Comparison of ENCODE assay signal across 8 cellular contexts in genomic region chr2:239035361-239035814, GRCh38.
DNase-seq lines count a peak whose midpoint lies in the region; ATAC-seq, FAIRE-seq and TF ChIP-seq lines count a peak whose summit lies in the region.

No MANE protein-coding gene starts in this region.

- no peak for TF ChIP-seq POLR2A in HepG2 (IDR thresholded peaks at IDR 0.05; ENCODE audit: insufficient read depth in 1 of 2, low read depth in 2 of 2, low read length in 2 of 2)

- intact Hi-C loops in HepG2 (cut with micrococcal nuclease; ENCODE audit: unreplicated experiment): loop anchor here (1.0 to 10.0 kb wide), 2 partner anchors 71 to 849 kb away; no protein-coding TSS in a partner anchor

- H2AFZ ChIP-seq in HepG2 (ENCODE audit: low read length): no peak overlapping the region

- H3K4me2 ChIP-seq in HepG2 (ENCODE audit: low read depth, low read length): peak overlapping the region; percentile 49

- H3K79me2 ChIP-seq in HepG2 (ENCODE audit: insufficient read depth, low read length): no peaks in the 10 kb centered on the region

- peak; percentile 55 for TF ChIP-seq RAD21 in HepG2 (CRISPR knock-in tag; IDR thresholded peaks at IDR 0.05)

- WGBS in HepG2 (ENCODE audit: low lambda C conversion rate): 7% methylated on average over 3 of the region's 29 CpGs

- no peak overlapping the region for H3K9ac ChIP-seq in HepG2 (ENCODE audit: insufficient read depth, low read depth, low read length)

- H4K20me1 ChIP-seq in HepG2 (ENCODE audit: insufficient read depth, low read length): no peaks in the 10 kb centered on the region

- TF ChIP-seq EP300 in HepG2 (IDR thresholded peaks at IDR 0.05; ENCODE audit: low read depth in 2 of 2, low read length in 2 of 2) (no peak), HepG2 (CRISPR knock-in tag; IDR thresholded peaks at IDR 0.05; ENCODE audit: borderline replicate concordance) (no peak)

- H3K36me3 ChIP-seq in HepG2 (replicated peaks in 1 of 2; ENCODE audit: control insufficient read depth in 1 of 2, insufficient read depth in 2 of 2, low read length in 2 of 2): no peaks in the 10 kb centered on the region

- CTCF ChIA-PET in HepG2 (lab: Yijun Ruan, JAX; ENCODE audit: low intra/inter-chr PET ratio, low total read pairs): interaction anchor here (2.9 kb wide), 1 partner anchor 71 kb away, joined by 15 read pairs; no protein-coding TSS in a partner anchor

- H3K27me3 ChIP-seq in HepG2 (ENCODE audit: control insufficient read depth in 1 of 2, insufficient read depth in 2 of 2, low read length in 2 of 2): peaks cover 3 to 53% of the 10 kb centered on the region in 2 experiments

- POLR2A ChIA-PET in HepG2 (lab: Yijun Ruan, JAX): no interaction called here

- BruUV-seq in HepG2 (replicated peaks; lab: Mats Ljungman, UMichigan): no TSS peak

- FAIRE-seq in HepG2 (lab: Jason Lieb, UNC): no peak

- H3K4me3 ChIP-seq in HepG2 (replicated peaks in 1 of 3; ENCODE audit: insufficient read depth in 1 of 3, low read depth in 2 of 3, low read length in 3 of 3): peak overlapping the region in 1 of 3 experiments; percentile 15; a peak in 1 of 6 replicates

- H3K27ac ChIP-seq in caudate nucleus (ENCODE audit: low read depth, low read length): no peak overlapping the region
- no peak overlapping the region for H3K27ac ChIP-seq in HepG2 (ENCODE audit: extremely low read length, insufficient read depth, low read length)

- no peaks in the 10 kb centered on the region for H3K9me3 ChIP-seq in HepG2 (ENCODE audit: low read length)

- ATAC-seq in HG03354 (IDR thresholded peaks at IDR 0.05; ENCODE audit: poor library complexity, severe bottlenecking, unreplicated experiment) (peak; percentile 52), HepG2 (peak; percentile 80), HG02884 (IDR thresholded peaks at IDR 0.05; ENCODE audit: unreplicated experiment) (no peak)

- in situ Hi-C loops in HepG2 (cut with HindIII; ENCODE audit: extremely low pct_ligation_motif_present, low pct_unique_long_range_greater_than_20kb): loop anchor here (5.0 kb wide), 1 partner anchor 72 kb away; no protein-coding TSS in a partner anchor

- H3K4me1 ChIP-seq in HepG2 (ENCODE audit: insufficient read depth, low read length): peaks cover 12% of the 10 kb centered on the region

- TF ChIP-seq CTCF in HepG2 (CRISPR knock-in tag; IDR thresholded peaks at IDR 0.05): peak; percentile 87

- DNase-seq in COLO829 (ENCODE audit: low spot score) (peak; percentile 58), caudate nucleus (lab: John Stamatoyannopoulos, UW) (peak in 40 of 61 donors; percentile 10 to 67 (median 42)), HepG2 (ENCODE audit: low spot score) (no peak), OCI-M2 (lab: John Stamatoyannopoulos, UW; ENCODE audit: unreplicated experiment) (no peak)
- peak; percentile 58 to 60 for DNase-seq in activated CD4-positive, alpha-beta T cell treated with anti-CD3 and anti-CD28 coated beads for 24 hours (ENCODE audit: low read depth in 2 of 2)
- peak; percentile 12 for DNase-seq in stimulated activated CD8-positive, alpha-beta memory T cell treated with anti-CD3 and anti-CD28 coated beads, Interleukin-12 subunit alpha, Interleukin-12 subunit beta, amount 100 ng/mL, for 24 hours (ENCODE audit: extremely low read depth)

TF ChIP-seq in HepG2, 621 proteins besides CTCF, POLR2A, EP300 and RAD21 (continues in another document):
- no peak for TF ChIP-seq NCOA5 (CRISPR knock-in tag; IDR thresholded peaks at IDR 0.05)
- no peak for TF ChIP-seq MAX (IDR thresholded peaks at IDR 0.05)
- TF ChIP-seq ZNF12 (CRISPR knock-in tag; IDR thresholded peaks at IDR 0.05): no peak
- TF ChIP-seq MBD4 (IDR thresholded peaks at IDR 0.05; ENCODE audit: borderline replicate concordance, low read length): no peak
- no peak for TF ChIP-seq SRSF1 (optimal IDR thresholded peaks at IDR 0.05; ENCODE audit: low read depth, low read length)
- TF ChIP-seq HOXA3 (CRISPR knock-in tag; IDR thresholded peaks at IDR 0.05): 0 out of 2 replicates have a peak, but pooled peaks have one; percentile 13
- no peak for TF ChIP-seq CENPX (CRISPR knock-in tag; IDR thresholded peaks at IDR 0.05)
- TF ChIP-seq ZNF724P (CRISPR knock-in tag; IDR thresholded peaks at IDR 0.05; ENCODE audit: borderline replicate concordance): 0 out of 2 replicates have a peak, but pooled peaks have one; percentile 10
- no peak for TF ChIP-seq GPBP1L1 (CRISPR knock-in tag; IDR thresholded peaks at IDR 0.05)
- no peak for TF ChIP-seq ZNF383 (CRISPR knock-in tag; IDR thresholded peaks at IDR 0.05; ENCODE audit: borderline replicate concordance)
- no peak for TF ChIP-seq ZZZ3 (CRISPR knock-in tag; IDR thresholded peaks at IDR 0.05; ENCODE audit: borderline replicate concordance)
- no peak for TF ChIP-seq ATF6 (CRISPR knock-in tag; conservative IDR thresholded peaks at IDR 0.05)
- TF ChIP-seq SPEN (CRISPR knock-in tag; IDR thresholded peaks at IDR 0.05; ENCODE audit: low read depth): no peak
- no peak for TF ChIP-seq PHB2 (IDR thresholded peaks at IDR 0.05; ENCODE audit: partially characterized antibody)
- TF ChIP-seq NR2C2 (CRISPR knock-in tag; IDR thresholded peaks at IDR 0.05; ENCODE audit: borderline replicate concordance): no peak
- TF ChIP-seq, protein P1, sequence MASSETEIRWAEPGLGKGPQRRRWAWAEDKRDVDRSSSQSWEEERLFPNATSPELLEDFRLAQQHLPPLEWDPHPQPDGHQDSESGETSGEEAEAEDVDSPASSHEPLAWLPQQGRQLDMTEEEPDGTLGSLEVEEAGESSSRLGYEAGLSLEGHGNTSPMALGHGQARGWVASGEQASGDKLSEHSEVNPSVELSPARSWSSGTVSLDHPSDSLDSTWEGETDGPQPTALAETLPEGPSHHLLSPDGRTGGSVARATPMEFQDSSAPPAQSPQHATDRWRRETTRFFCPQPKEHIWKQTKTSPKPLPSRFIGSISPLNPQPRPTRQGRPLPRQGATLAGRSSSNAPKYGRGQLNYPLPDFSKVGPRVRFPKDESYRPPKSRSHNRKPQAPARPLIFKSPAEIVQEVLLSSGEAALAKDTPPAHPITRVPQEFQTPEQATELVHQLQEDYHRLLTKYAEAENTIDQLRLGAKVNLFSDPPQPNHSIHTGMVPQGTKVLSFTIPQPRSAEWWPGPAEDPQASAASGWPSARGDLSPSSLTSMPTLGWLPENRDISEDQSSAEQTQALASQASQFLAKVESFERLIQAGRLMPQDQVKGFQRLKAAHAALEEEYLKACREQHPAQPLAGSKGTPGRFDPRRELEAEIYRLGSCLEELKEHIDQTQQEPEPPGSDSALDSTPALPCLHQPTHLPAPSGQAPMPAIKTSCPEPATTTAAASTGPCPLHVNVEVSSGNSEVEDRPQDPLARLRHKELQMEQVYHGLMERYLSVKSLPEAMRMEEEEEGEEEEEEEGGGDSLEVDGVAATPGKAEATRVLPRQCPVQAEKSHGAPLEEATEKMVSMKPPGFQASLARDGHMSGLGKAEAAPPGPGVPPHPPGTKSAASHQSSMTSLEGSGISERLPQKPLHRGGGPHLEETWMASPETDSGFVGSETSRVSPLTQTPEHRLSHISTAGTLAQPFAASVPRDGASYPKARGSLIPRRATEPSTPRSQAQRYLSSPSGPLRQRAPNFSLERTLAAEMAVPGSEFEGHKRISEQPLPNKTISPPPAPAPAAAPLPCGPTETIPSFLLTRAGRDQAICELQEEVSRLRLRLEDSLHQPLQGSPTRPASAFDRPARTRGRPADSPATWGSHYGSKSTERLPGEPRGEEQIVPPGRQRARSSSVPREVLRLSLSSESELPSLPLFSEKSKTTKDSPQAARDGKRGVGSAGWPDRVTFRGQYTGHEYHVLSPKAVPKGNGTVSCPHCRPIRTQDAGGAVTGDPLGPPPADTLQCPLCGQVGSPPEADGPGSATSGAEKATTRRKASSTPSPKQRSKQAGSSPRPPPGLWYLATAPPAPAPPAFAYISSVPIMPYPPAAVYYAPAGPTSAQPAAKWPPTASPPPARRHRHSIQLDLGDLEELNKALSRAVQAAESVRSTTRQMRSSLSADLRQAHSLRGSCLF (CRISPR knock-in tag; IDR thresholded peaks at IDR 0.05; ENCODE audit: borderline replicate concordance): no peak
- no peak for TF ChIP-seq ONECUT2 (CRISPR knock-in tag; IDR thresholded peaks at IDR 0.05)
- TF ChIP-seq ZNF274 (CRISPR knock-in tag; IDR thresholded peaks at IDR 0.05): no peak

Comparison
In these comparisons a context has a peak if more than half of its experiments do, and no peak if none do; other contexts are left out.
1. DNase-seq: peak in COLO829 (single experiment), activated CD4-positive, alpha-beta T cell treated with anti-CD3 and anti-CD28 coated beads for 24 hours (2 of 2), caudate nucleus (40 of 61) and stimulated activated CD8-positive, alpha-beta memory T cell treated with anti-CD3 and anti-CD28 coated beads, Interleukin-12 subunit alpha, Interleukin-12 subunit beta, amount 100 ng/mL, for 24 hours (single experiment); none in HepG2 (single experiment) and OCI-M2 (single experiment).